19 cellular contexts compared by ENCODE assay signal in genomic region chr4:168679397-168680176, GRCh38.
DNase-seq lines count a peak whose midpoint lies in the region; ATAC-seq and TF ChIP-seq lines count a peak whose summit lies in the region.
"Had no signal": no experiment of that assay in that cellular context is flagged by ENCODE, and none has a peak within 500 bp of the region (broad histone marks: within the 10 kb centered on the region; RNA-seq: fewer than 3 reads in every experiment).

No MANE protein-coding gene starts in this region.

- H3K27ac ChIP-seq in right cardiac atrium (ENCODE audit: low read length) (no peak overlapping the region), VCaP (peak overlapping the region; percentile 53), uterus (peak overlapping the region; percentile 39 to 46)
- H3K27ac ChIP-seq: hepatocyte had no signal

- H3K27me3 ChIP-seq in right cardiac atrium (ENCODE audit: control insufficient read depth, insufficient read depth) (no peaks in the 10 kb centered on the region), uterus (no peaks in the 10 kb centered on the region)
- H3K27me3 ChIP-seq: hepatocyte had no signal

- no peaks in the 10 kb centered on the region for H3K9me3 ChIP-seq in right cardiac atrium (ENCODE audit: control insufficient read depth, low read length)
- no peaks in the 10 kb centered on the region for H3K9me3 ChIP-seq in uterus

- DNase-seq in right cardiac atrium (no peak), Right ventricle myocardium inferior (ENCODE audit: missing footprints) (no peak), islet precursor cell (peak; percentile 50), uterus (no peak)
- no peak for DNase-seq in stimulated activated CD4-positive, alpha-beta T cell treated with anti-CD3 and anti-CD28 coated beads, Interleukin-1b, Interleukin-23, amount 100 ng/mL, for 48 hours
- DNase-seq in stimulated activated CD8-positive, alpha-beta memory T cell treated with anti-CD3 and anti-CD28 coated beads, Interleukin-4, amount 100 ng/mL, for 48 hours, result no peak
- DNase-seq: activated CD8-positive, alpha-beta memory T cell treated with anti-CD3 and anti-CD28 coated beads, Interleukin-2, amount 50 U/mL, for 48 hours; activated gamma-delta T cell treated with Interleukin-2 at 50 U/mL for 16 hours; CD4-positive, alpha-beta memory T cell; DMS153; effector memory CD8-positive, alpha-beta T cell; KG1; naive B cell; NCI-H2081; NCI-H510A treated with DMSO at 0.1 percent for 48 hours; substantia nigra had no signal

- TF ChIP-seq POLR2A in uterus (IDR thresholded peaks at IDR 0.05), result no peak

- no peaks in the 10 kb centered on the region for H3K36me3 ChIP-seq in uterus

- H3K4me3 ChIP-seq in right cardiac atrium (ENCODE audit: low read length) (no peak overlapping the region), uterus (no peak overlapping the region)
- H3K4me3 ChIP-seq: hepatocyte had no signal

- no peaks in the 10 kb centered on the region for H3K4me1 ChIP-seq in right cardiac atrium (ENCODE audit: control insufficient read depth, insufficient read depth, low read length)
- no peaks in the 10 kb centered on the region for H3K4me1 ChIP-seq in uterus

- intact Hi-C loops in right cardiac atrium (cut with DNase I) (no loop called here), Right ventricle myocardium inferior (cut with DNase I) (no loop called here), uterus (cut with DNase I; ENCODE audit: low total_unique reads) (no loop called here)

- 85% methylated on average over 6 of the region's 6 CpGs for WGBS in right cardiac atrium

- ATAC-seq in right cardiac atrium (peak; percentile 32 to 41), Right ventricle myocardium inferior (no peak), HG02884 (IDR thresholded peaks at IDR 0.05; ENCODE audit: unreplicated experiment) (no peak)
- ATAC-seq: effector memory CD8-positive, alpha-beta T cell had no signal

- TF ChIP-seq CTCF in VCaP (conservative IDR thresholded peaks at IDR 0.05) (no peak), uterus (IDR thresholded peaks at IDR 0.05) (no peak)

Comparison
In these comparisons a context has a peak if more than half of its experiments do, and no peak if none do; other contexts are left out.
1. ATAC-seq: peak in right cardiac atrium (2 of 2); none in Right ventricle myocardium inferior (single experiment) and HG02884 (single experiment).